17 cellular contexts compared by ENCODE assay signal in the genomic region with DNA sequence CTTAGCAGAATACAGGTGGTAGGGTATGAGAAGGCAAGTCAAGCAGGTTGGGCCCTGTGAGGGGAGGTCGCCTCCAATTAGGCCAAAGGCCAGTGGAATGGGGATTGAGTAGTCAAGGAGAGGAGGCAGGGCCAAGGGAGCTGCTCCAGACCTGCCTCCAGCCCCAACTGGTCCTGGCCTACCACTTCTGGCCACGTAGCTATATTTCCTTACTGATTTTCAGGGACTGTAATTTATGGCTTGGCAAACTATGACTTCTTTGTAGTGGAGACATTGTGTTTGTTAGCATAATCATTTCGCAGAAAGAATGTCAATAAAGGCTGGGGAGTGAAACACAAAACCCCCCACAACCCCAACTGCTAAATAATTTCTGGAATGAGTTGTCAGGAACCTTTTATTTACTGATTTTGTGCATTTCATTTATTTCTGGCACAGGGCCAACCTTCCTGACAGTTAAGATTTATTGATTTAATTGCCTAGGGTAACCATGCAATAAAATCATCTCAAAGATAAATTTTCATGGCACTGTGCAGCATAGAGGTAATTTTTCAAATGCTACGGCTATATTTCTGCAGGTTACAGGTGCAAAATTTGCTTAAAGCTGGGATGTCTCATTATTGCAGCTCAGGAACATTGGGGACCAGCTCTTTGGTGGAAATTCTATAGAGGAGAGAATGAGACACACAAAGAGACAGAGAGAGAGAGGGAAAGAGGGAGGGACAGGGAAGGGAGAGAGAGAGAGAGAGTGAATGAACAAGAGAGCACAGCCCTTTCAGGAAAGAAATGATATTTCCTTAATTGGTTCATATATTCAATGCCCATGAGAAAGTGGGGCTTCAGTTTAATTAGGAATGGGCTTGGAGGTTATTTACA.
"Had no signal": no experiment of that assay in that cellular context is flagged by ENCODE, and none has a peak within 500 bp of the region (broad histone marks: within the 10 kb centered on the region; RNA-seq: fewer than 3 reads in every experiment).

No MANE protein-coding gene starts in this region.

- H3K36me3 ChIP-seq: colonic mucosa, esophagus squamous epithelium, left ventricle myocardium inferior, sigmoid colon, upper lobe of left lung had no signal

- H3K4me1 ChIP-seq: colonic mucosa, esophagus squamous epithelium, left ventricle myocardium inferior, sigmoid colon, upper lobe of left lung had no signal

- H3K9me3 ChIP-seq: colonic mucosa, esophagus squamous epithelium, left ventricle myocardium inferior, sigmoid colon, upper lobe of left lung had no signal

- DNase-seq: activated CD4-positive, alpha-beta memory T cell treated with anti-CD3 and anti-CD28 coated beads, Interleukin-2, amount 10 ng/mL, durations not matched to agents 7 days and 5 days; activated CD8-positive, alpha-beta memory T cell treated with anti-CD3 and anti-CD28 coated beads, Interleukin-2, amount 50 U/mL, for 48 hours; activated naive CD4-positive, alpha-beta T cell treated with anti-CD3 and anti-CD28 coated beads, Interleukin-2, amount 10 ng/mL, durations not matched to agents 7 days and 5 days; caudate nucleus; colonic mucosa; esophagus squamous epithelium; foreskin fibroblast; head of caudate nucleus; left ventricle myocardium inferior; mesenchymal stem cell; occipital lobe; sigmoid colon; stimulated activated CD4-positive, alpha-beta T cell treated with anti-CD3 and anti-CD28 coated beads, Interleukin-12 subunit alpha, Interleukin-12 subunit beta, amount 100 ng/mL, for 4 hours; stimulated activated naive CD4-positive, alpha-beta T cell; T1000; upper lobe of left lung had no signal

- H3K4me3 ChIP-seq: colonic mucosa, esophagus squamous epithelium, left ventricle myocardium inferior, sigmoid colon, upper lobe of left lung had no signal

- H3K27me3 ChIP-seq: colonic mucosa, esophagus squamous epithelium, sigmoid colon, upper lobe of left lung had no signal

- H3K27ac ChIP-seq: colonic mucosa, esophagus squamous epithelium, left ventricle myocardium inferior, sigmoid colon, upper lobe of left lung, VCaP had no signal
